8 cellular contexts compared by ENCODE assay signal in the genomic region with DNA sequence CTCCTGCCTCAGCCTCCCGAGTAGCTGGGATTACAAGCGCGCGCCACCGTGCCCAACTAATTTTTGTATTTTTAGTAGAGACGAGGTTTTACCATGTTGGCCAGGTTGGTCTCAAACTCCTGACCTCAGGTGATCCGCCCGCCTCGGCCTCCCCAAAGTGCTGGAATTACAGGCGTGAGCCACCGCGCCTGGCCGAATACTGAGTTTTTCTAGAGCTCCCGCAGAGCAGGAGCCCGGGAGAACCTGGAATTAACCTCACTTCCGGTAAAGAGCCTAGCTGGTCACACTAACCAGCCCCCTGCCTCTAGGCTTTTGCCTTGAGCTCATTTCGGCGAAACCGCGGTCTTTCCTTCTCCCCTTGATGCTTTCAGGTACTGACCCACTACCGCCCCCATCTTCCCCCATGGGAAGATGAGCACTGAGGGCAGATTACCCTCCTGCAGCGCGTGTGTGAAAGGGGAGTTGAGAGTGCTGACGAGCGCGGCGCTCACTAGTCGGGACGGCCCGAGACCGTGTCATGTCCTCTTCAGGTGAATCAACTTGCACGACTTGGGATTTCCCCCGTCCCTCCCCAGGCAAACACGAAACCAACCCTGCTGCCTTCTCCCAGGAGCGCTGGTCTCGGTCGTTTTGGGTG. TPM values are rescaled to one million over a fixed set of nuclear protein-coding genes. Genes with fewer than 3 reads are reported as not detected.
A peak's percentile ranks its signal among the peaks of the same experiment; 100 is the strongest.
DNase-seq lines count a peak whose midpoint lies in the region; ATAC-seq, FAIRE-seq and TF ChIP-seq lines count a peak whose summit lies in the region.

No MANE protein-coding gene starts in this region.

- DNase-seq in A549 (ENCODE audit: low read depth in 1 of 2, low spot score in 1 of 2), result peak; percentile 78 to 87
- DNase-seq in NCI-H2227 (lab: John Stamatoyannopoulos, UW; ENCODE audit: unreplicated experiment), result peak; percentile 67
- DNase-seq in activated CD4-positive, alpha-beta T cell treated with anti-CD3 and anti-CD28 coated beads, Interleukin-2, amount 10 ng/mL, durations not matched to agents 24 days and 14 days, result peak; percentile 96
- DNase-seq in stimulated activated naive B cell treated with anti-CD40 and anti-IgM and Interleukin-4, amounts not matched to agents 10 μg/mL and 1 μg/mL and 100 μg/mL, for 72 hours, result peak; percentile 97

- intact Hi-C loops in activated CD4-positive, alpha-beta T cell treated with anti-CD3 and anti-CD28 coated beads, Interleukin-2, amount 10 ng/mL, durations not matched to agents 24 days and 14 days (cut with micrococcal nuclease), result loop anchor here (1.0 to 10.0 kb wide), 12 partner anchors 9 to 839 kb away; partner anchors contain the start of genes ABHD15, DHRS13, NUFIP2 and RPL23A

- H3K4me1 ChIP-seq in A549 (peaks cover 32% of the 10 kb centered on the region), duodenal mucosa (ENCODE audit: control insufficient read depth in 1 of 2, insufficient read depth in 2 of 2, low read length in 2 of 2) (peaks cover 21 to 42% of the 10 kb centered on the region in 2 donors), mucosa of rectum (ENCODE audit: control insufficient read depth in 2 of 2, insufficient read depth in 2 of 2, low read length in 2 of 2) (peaks cover 33 to 39% of the 10 kb centered on the region in 2 donors)

- no peaks in the 10 kb centered on the region for H3K9me3 Mint-ChIP-seq in activated CD4-positive, alpha-beta T cell treated with anti-CD3 and anti-CD28 coated beads, Interleukin-2, amount 10 ng/mL, durations not matched to agents 24 days and 14 days
- peaks cover 0 to 2% of the 10 kb centered on the region in 2 donors for H3K9me3 Mint-ChIP-seq in stimulated activated naive B cell treated with anti-CD40 and anti-IgM and Interleukin-4, amounts not matched to agents 10 μg/mL and 1 μg/mL and 100 μg/mL, for 72 hours

- peak overlapping the region; percentile 100 for H3K27ac Mint-ChIP-seq in activated CD4-positive, alpha-beta T cell treated with anti-CD3 and anti-CD28 coated beads, Interleukin-2, amount 10 ng/mL, durations not matched to agents 24 days and 14 days
- peak overlapping the region; percentile 97 for H3K27ac Mint-ChIP-seq in stimulated activated naive B cell treated with anti-CD40 and anti-IgM and Interleukin-4, amounts not matched to agents 10 μg/mL and 1 μg/mL and 100 μg/mL, for 72 hours

- H3K4me2 ChIP-seq in A549, result peak overlapping the region; percentile 92

- no peaks in the 10 kb centered on the region for H3K27me3 Mint-ChIP-seq in activated CD4-positive, alpha-beta T cell treated with anti-CD3 and anti-CD28 coated beads, Interleukin-2, amount 10 ng/mL, durations not matched to agents 24 days and 14 days
- H3K27me3 Mint-ChIP-seq in stimulated activated naive B cell treated with anti-CD40 and anti-IgM and Interleukin-4, amounts not matched to agents 10 μg/mL and 1 μg/mL and 100 μg/mL, for 72 hours, result no peaks in the 10 kb centered on the region

- CTCF ChIA-PET in A549 (lab: Yijun Ruan, JAX), result interaction anchor here (0.8 to 17.5 kb wide), 58 partner anchors 8 to 417 kb away, joined by 3 to 977 read pairs (median 7); partner anchors contain the start of genes BLTP2, DHRS13, FAM222B and FLOT2

- POLR2A ChIA-PET in A549 (lab: Yijun Ruan, JAX), result interaction anchor here (0.6 to 5.3 kb wide), 18 partner anchors 8 to 485 kb away, joined by 3 to 369 read pairs (median 5); partner anchors contain the start of genes BLTP2, PHF12, PROCA1 and RPL23A

- H3K27me3 ChIP-seq in duodenal mucosa (ENCODE audit: control insufficient read depth in 1 of 2, insufficient read depth in 2 of 2, low read length in 2 of 2) (no peaks in the 10 kb centered on the region), mucosa of rectum (ENCODE audit: control insufficient read depth in 2 of 2, insufficient read depth in 2 of 2, low read length in 2 of 2) (no peaks in the 10 kb centered on the region)

- H3K9me3 ChIP-seq in A549 (no peaks in the 10 kb centered on the region), duodenal mucosa (ENCODE audit: control insufficient read depth in 1 of 2, low read length in 2 of 2) (no peaks in the 10 kb centered on the region), mucosa of rectum (ENCODE audit: control insufficient read depth in 2 of 2, low read length in 2 of 2) (no peaks in the 10 kb centered on the region)

- peak; percentile 36; the same call in 1 of the 3 replicates for TF ChIP-seq CTCF in A549 (IDR thresholded peaks at IDR 0.05)

- ATAC-seq in A549, result peak; percentile 6 to 24
- ATAC-seq in GM18502 (IDR thresholded peaks at IDR 0.05; ENCODE audit: poor library complexity, unreplicated experiment), result peak; percentile 38
- ATAC-seq in HG02885 (IDR thresholded peaks at IDR 0.05; ENCODE audit: poor library complexity, unreplicated experiment), result peak; percentile 35
- peak; percentile 63 for ATAC-seq in stimulated activated naive B cell treated with anti-CD40 and anti-IgM and Interleukin-4, amounts not matched to agents 10 μg/mL and 1 μg/mL and 100 μg/mL, for 72 hours (replicated peaks)

- FAIRE-seq in A549 (lab: Jason Lieb, UNC), result no peak

- peak; percentile 18; the same call in 1 of the 2 replicates for TF ChIP-seq POLR2A in A549 (IDR thresholded peaks at IDR 0.05; ENCODE audit: low read length)

- H3K4me1 Mint-ChIP-seq in activated CD4-positive, alpha-beta T cell treated with anti-CD3 and anti-CD28 coated beads, Interleukin-2, amount 10 ng/mL, durations not matched to agents 24 days and 14 days, result peaks cover 48% of the 10 kb centered on the region
- peaks cover 44 to 75% of the 10 kb centered on the region in 2 donors for H3K4me1 Mint-ChIP-seq in stimulated activated naive B cell treated with anti-CD40 and anti-IgM and Interleukin-4, amounts not matched to agents 10 μg/mL and 1 μg/mL and 100 μg/mL, for 72 hours

- H3K27ac ChIP-seq in A549 (peak overlapping the region; percentile 94 to 98), duodenal mucosa (ENCODE audit: low read depth, low read length) (peak overlapping the region; percentile 95), mucosa of rectum (ENCODE audit: low read depth in 2 of 2, low read length in 2 of 2) (peak overlapping the region; percentile 99)

- peak overlapping the region; percentile 88 to 93 for H3K9ac ChIP-seq in duodenal mucosa (ENCODE audit: low read depth in 1 of 2, low read length in 2 of 2)
- H3K9ac ChIP-seq in mucosa of rectum (ENCODE audit: low read depth in 1 of 2, low read length in 2 of 2), result peak overlapping the region; percentile 96 to 99

- H3K4me3 Mint-ChIP-seq in activated CD4-positive, alpha-beta T cell treated with anti-CD3 and anti-CD28 coated beads, Interleukin-2, amount 10 ng/mL, durations not matched to agents 24 days and 14 days, result peak overlapping the region; percentile 98
- H3K4me3 Mint-ChIP-seq in stimulated activated naive B cell treated with anti-CD40 and anti-IgM and Interleukin-4, amounts not matched to agents 10 μg/mL and 1 μg/mL and 100 μg/mL, for 72 hours, result peak overlapping the region; percentile 98 to 99

- H3K4me3 ChIP-seq in A549 (peak overlapping the region; percentile 63), duodenal mucosa (ENCODE audit: low read depth in 1 of 2, low read length in 2 of 2) (peak overlapping the region; percentile 86 to 93), mucosa of rectum (ENCODE audit: low read length in 2 of 2) (peak overlapping the region; percentile 91)

- no peak for TF ChIP-seq RAD21 in A549 (conservative IDR thresholded peaks at IDR 0.05 in 1 of 2, IDR thresholded peaks at IDR 0.05 in 1 of 2)

- H3K36me3 ChIP-seq in duodenal mucosa (ENCODE audit: control insufficient read depth in 1 of 2, insufficient read depth in 2 of 2, low read length in 2 of 2), result peaks cover 7 to 22% of the 10 kb centered on the region in 2 donors
- H3K36me3 ChIP-seq in mucosa of rectum (ENCODE audit: control insufficient read depth in 2 of 2, insufficient read depth in 2 of 2, low read length in 2 of 2), result peaks cover 18 to 23% of the 10 kb centered on the region in 2 donors

- H3K36me3 Mint-ChIP-seq in activated CD4-positive, alpha-beta T cell treated with anti-CD3 and anti-CD28 coated beads, Interleukin-2, amount 10 ng/mL, durations not matched to agents 24 days and 14 days (ENCODE audit: low read depth), result peaks cover 32% of the 10 kb centered on the region
- H3K36me3 Mint-ChIP-seq in stimulated activated naive B cell treated with anti-CD40 and anti-IgM and Interleukin-4, amounts not matched to agents 10 μg/mL and 1 μg/mL and 100 μg/mL, for 72 hours, result peaks cover 20 to 38% of the 10 kb centered on the region in 2 donors

- WGBS in A549 (ENCODE audit: missing lambda C conversion rate), result 12% methylated on average over 31 of the region's 37 CpGs

- TF ChIP-seq EP300 in A549 (IDR thresholded peaks at IDR 0.05), result no peak

RNA-seq across cellular contexts. Expression of gene NEK8, which starts 0.7 kb away (rescaled TPM):
- polyA plus RNA-seq in A549 (2011; rRNA removed) (5.1 and 7.7 TPM in 2 replicates), A549 (2017; fragmentation: RNase III; extraction: RNeasy Plus Mini Kit Qiagen cat#74134 plus additional on column Dnase treatment) (4.2 to 5.8 TPM (median 5.3 TPM) in 3 replicates)
- polyA plus RNA-seq in A549 (2012; cell fraction: cytosol; rRNA removed), result 7.1 and 7.7 TPM in 2 replicates
- 18.7 and 22.2 TPM in 2 replicates for polyA plus RNA-seq in A549 (2012; cell fraction: nucleus; rRNA removed)
- 11.4 and 16.4 TPM in 2 replicates for polyA minus RNA-seq in A549 (2011; rRNA and poly(A)+ RNA removed)
- 5.5 and 6.1 TPM in 2 replicates for total RNA-seq in activated CD4-positive, alpha-beta T cell treated with anti-CD3 and anti-CD28 coated beads, Interleukin-2, amount 10 ng/mL, durations not matched to agents 24 days and 14 days

RNA-seq across cellular contexts. Expression of gene TLCD1, which starts 1.8 kb away (rescaled TPM):
- polyA plus RNA-seq in A549 (2011; rRNA removed) (83.3 and 86.7 TPM in 2 replicates), A549 (2017; fragmentation: RNase III; extraction: RNeasy Plus Mini Kit Qiagen cat#74134 plus additional on column Dnase treatment) (36.7 to 43.9 TPM (median 37.7 TPM) in 3 replicates)
- 102 and 124 TPM in 2 replicates for polyA plus RNA-seq in A549 (2012; cell fraction: cytosol; rRNA removed)
- 56.4 and 64.3 TPM in 2 replicates for polyA plus RNA-seq in A549 (2012; cell fraction: nucleus; rRNA removed)
- 55.9 and 70.3 TPM in 2 replicates for polyA minus RNA-seq in A549 (2011; rRNA and poly(A)+ RNA removed)
- total RNA-seq in activated CD4-positive, alpha-beta T cell treated with anti-CD3 and anti-CD28 coated beads, Interleukin-2, amount 10 ng/mL, durations not matched to agents 24 days and 14 days, result 12.5 and 16.8 TPM in 2 replicates

RNA-seq across cellular contexts. Expression of gene RPL23A, which starts 8.1 kb away (rescaled TPM):
- polyA plus RNA-seq in A549 (2011; rRNA removed), result 2,521 and 2,887 TPM in 2 replicates
- polyA plus RNA-seq in A549 (2012; cell fraction: cytosol; rRNA removed), result 981 and 1,405 TPM in 2 replicates
- 284 and 498 TPM in 2 replicates for polyA plus RNA-seq in A549 (2012; cell fraction: nucleus; rRNA removed)
- 1,026 to 1,151 TPM (median 1,061 TPM) in 3 replicates for polyA plus RNA-seq in A549 (2017; fragmentation: RNase III; extraction: RNeasy Plus Mini Kit Qiagen cat#74134 plus additional on column Dnase treatment)
- polyA minus RNA-seq in A549 (2011; rRNA and poly(A)+ RNA removed), result 955 and 1,173 TPM in 2 replicates
- total RNA-seq in activated CD4-positive, alpha-beta T cell treated with anti-CD3 and anti-CD28 coated beads, Interleukin-2, amount 10 ng/mL, durations not matched to agents 24 days and 14 days, result 1,588 and 1,610 TPM in 2 replicates

RNA-seq across cellular contexts. Expression of gene RAB34, which starts 10.2 kb away (rescaled TPM):
- polyA plus RNA-seq in A549 (2011; rRNA removed) (288 and 328 TPM in 2 replicates), A549 (2017; fragmentation: RNase III; extraction: RNeasy Plus Mini Kit Qiagen cat#74134 plus additional on column Dnase treatment) (207 to 212 TPM (median 211 TPM) in 3 replicates)
- 306 and 359 TPM in 2 replicates for polyA plus RNA-seq in A549 (2012; cell fraction: cytosol; rRNA removed)
- 404 and 498 TPM in 2 replicates for polyA plus RNA-seq in A549 (2012; cell fraction: nucleus; rRNA removed)
- polyA minus RNA-seq in A549 (2011; rRNA and poly(A)+ RNA removed), result 241 and 290 TPM in 2 replicates
- 19.2 and 20.6 TPM in 2 replicates for total RNA-seq in activated CD4-positive, alpha-beta T cell treated with anti-CD3 and anti-CD28 coated beads, Interleukin-2, amount 10 ng/mL, durations not matched to agents 24 days and 14 days

RNA-seq across cellular contexts. Expression of gene TRAF4, which starts 16.0 kb away (rescaled TPM):
- 64.0 and 70.2 TPM in 2 replicates for polyA plus RNA-seq in A549 (2011; rRNA removed)
- polyA plus RNA-seq in A549 (2012; cell fraction: cytosol; rRNA removed), result 126 and 156 TPM in 2 replicates
- 492 and 652 TPM in 2 replicates for polyA plus RNA-seq in A549 (2012; cell fraction: nucleus; rRNA removed)
- polyA plus RNA-seq in A549 (2017; fragmentation: RNase III; extraction: RNeasy Plus Mini Kit Qiagen cat#74134 plus additional on column Dnase treatment), result 65.0 to 68.2 TPM (median 66.0 TPM) in 3 replicates
- 215 and 259 TPM in 2 replicates for polyA minus RNA-seq in A549 (2011; rRNA and poly(A)+ RNA removed)
- total RNA-seq in activated CD4-positive, alpha-beta T cell treated with anti-CD3 and anti-CD28 coated beads, Interleukin-2, amount 10 ng/mL, durations not matched to agents 24 days and 14 days, result 155 and 168 TPM in 2 replicates

Comparison
In these comparisons a context has a peak if more than half of its experiments do, and no peak if none do; other contexts are left out.
1. Peak in every context shown above with its lines: DNase-seq, ATAC-seq, H3K4me3 ChIP-seq and H3K27ac ChIP-seq.